ENCODE assay signal across 8 cellular contexts in the genomic region with DNA sequence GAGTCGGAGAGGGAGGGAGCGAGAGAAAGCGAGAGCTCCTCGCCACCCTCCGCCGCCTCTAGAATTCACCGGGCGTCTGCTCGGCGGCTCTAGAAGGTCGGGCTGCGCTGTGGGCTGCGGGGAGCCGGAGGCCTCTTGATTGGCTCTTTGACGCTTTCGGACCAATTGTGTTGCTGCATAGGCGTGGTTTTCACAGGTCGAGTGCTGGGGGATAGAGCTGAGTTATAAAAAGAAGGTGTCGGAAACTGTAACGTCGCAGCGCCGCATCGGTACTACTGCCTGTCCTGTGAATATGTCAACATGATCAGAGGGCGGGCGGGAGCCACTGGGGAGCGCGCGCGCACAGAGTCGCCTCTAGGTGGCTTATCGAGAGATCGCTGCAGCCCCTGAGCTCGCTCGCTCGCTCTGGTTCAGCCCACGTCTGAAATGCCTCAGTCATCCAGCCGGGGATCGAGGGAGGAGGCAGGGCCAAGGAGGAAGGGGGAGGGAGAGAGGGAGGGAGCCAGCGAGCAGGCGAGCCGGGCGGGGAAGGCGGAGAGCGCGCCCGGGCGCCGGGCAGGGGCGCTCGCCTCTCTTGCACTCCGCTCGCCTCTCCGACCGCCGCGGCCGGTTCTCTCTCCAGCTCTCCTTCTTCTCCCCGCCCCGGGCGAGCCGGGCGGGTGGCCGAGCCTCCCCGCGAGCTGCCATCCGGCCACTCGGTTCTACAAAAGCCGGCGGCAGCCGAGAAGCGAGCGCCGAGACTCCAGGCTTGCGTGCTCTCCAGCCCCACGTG. TPM values are rescaled to one million over a fixed set of nuclear protein-coding genes. Genes with fewer than 3 reads are reported as not detected.
DNase-seq lines count a peak whose midpoint lies in the region; ATAC-seq and TF ChIP-seq lines count a peak whose summit lies in the region.

Gene TBX3, minus strand, starts transcription at position 78 of the 772 bp plus-strand sequence. CDS start 975 bp downstream, outside the sequence.

- peaks cover 6% of the 10 kb centered on the region for H3K27me3 ChIP-seq in muscle layer of duodenum (ENCODE audit: low read depth, low read length)

- CTCF ChIA-PET in HEK293 (lab: Yijun Ruan, JAX): interaction anchor here (0.5 to 1.3 kb wide), 18 partner anchors 16 to 1510 kb away, joined by 3 to 4 read pairs (median 3); no protein-coding TSS in a partner anchor

- DNase-seq in AG09309 (ENCODE audit: low read depth) (peak; percentile 99), NCI-H774 (lab: John Stamatoyannopoulos, UW) (peak; percentile 98), fibroblast of mammary gland (ENCODE audit: low read depth) (peak; percentile 99), T-helper 9 cell (no peak)

- POLR2A ChIA-PET in HEK293 (lab: Yijun Ruan, JAX): interaction anchor here (0.6 to 2.2 kb wide), 52 partner anchors 8 to 1463 kb away, joined by 3 to 17 read pairs (median 4); partner anchors contain the start of genes RBM19 and TPCN1

- H3K4me1 ChIP-seq in HEK293 (ENCODE audit: control insufficient read depth, insufficient read depth, low read length) (peaks cover 4% of the 10 kb centered on the region), muscle layer of duodenum (ENCODE audit: control insufficient read depth in 1 of 2, insufficient read depth in 2 of 2, low read length in 2 of 2) (peaks cover 0 to 15% of the 10 kb centered on the region in 2 donors)

- peaks cover 81% of the 10 kb centered on the region for H3K27me3 Mint-ChIP-seq in activated T-helper 17 cell treated with anti-CD3 and anti-CD28 coated beads, Interleukin-2, amount 50 U/mL, for 72 hours
- peaks cover 94% of the 10 kb centered on the region for H3K27me3 Mint-ChIP-seq in stimulated activated naive CD8-positive, alpha-beta T cell treated with anti-CD3 and anti-CD28 coated beads, Interleukin-15, Interleukin-2, amounts not matched to agents 100 ng/mL and 50 ng/mL, for 24 hours

- peak within 1 kb of the TSS; percentile 77 for H3K4me3 Mint-ChIP-seq in activated T-helper 17 cell treated with anti-CD3 and anti-CD28 coated beads, Interleukin-2, amount 50 U/mL, for 72 hours
- peak within 1 kb of the TSS; percentile 76 for H3K4me3 Mint-ChIP-seq in stimulated activated naive CD8-positive, alpha-beta T cell treated with anti-CD3 and anti-CD28 coated beads, Interleukin-15, Interleukin-2, amounts not matched to agents 100 ng/mL and 50 ng/mL, for 24 hours

- TF ChIP-seq CTCF in AG09309 (IDR thresholded peaks at IDR 0.05; ENCODE audit: control insufficient read depth, insufficient read depth, low read depth, low read length, missing control alignments): peak; percentile 66
- TF ChIP-seq CTCF in HEK293 (tag by site-specific recombination; IDR thresholded peaks at IDR 0.05): peak; percentile 97
- TF ChIP-seq CTCF in fibroblast of mammary gland (conservative IDR thresholded peaks at IDR 0.05; ENCODE audit: control insufficient read depth, insufficient read depth, low read depth, low read length): peak; percentile 38

- peaks cover 4% of the 10 kb centered on the region for H3K9me3 Mint-ChIP-seq in activated T-helper 17 cell treated with anti-CD3 and anti-CD28 coated beads, Interleukin-2, amount 50 U/mL, for 72 hours
- peaks cover 3% of the 10 kb centered on the region for H3K9me3 Mint-ChIP-seq in stimulated activated naive CD8-positive, alpha-beta T cell treated with anti-CD3 and anti-CD28 coated beads, Interleukin-15, Interleukin-2, amounts not matched to agents 100 ng/mL and 50 ng/mL, for 24 hours

- peaks cover 22% of the 10 kb centered on the region for H3K36me3 Mint-ChIP-seq in activated T-helper 17 cell treated with anti-CD3 and anti-CD28 coated beads, Interleukin-2, amount 50 U/mL, for 72 hours (ENCODE audit: low read depth)
- H3K36me3 Mint-ChIP-seq in stimulated activated naive CD8-positive, alpha-beta T cell treated with anti-CD3 and anti-CD28 coated beads, Interleukin-15, Interleukin-2, amounts not matched to agents 100 ng/mL and 50 ng/mL, for 24 hours (ENCODE audit: low read depth): peaks cover 4% of the 10 kb centered on the region

- H3K27ac ChIP-seq in HEK293 (ENCODE audit: extremely low read depth, low read depth, low read length) (peak within 1 kb of the TSS; percentile 91), muscle layer of duodenum (ENCODE audit: low read length) (peak within 1 kb of the TSS; percentile 96)

- H3K4me3 ChIP-seq in AG09309 (ENCODE audit: control insufficient read depth, low read depth, low read length): peak within 1 kb of the TSS; percentile 78
- H3K4me3 ChIP-seq in HEK293 (ENCODE audit: low read depth, low read length): peak within 1 kb of the TSS; percentile 88
- H3K4me3 ChIP-seq in fibroblast of mammary gland (ENCODE audit: control insufficient read depth, low read depth, low read length): peak within 1 kb of the TSS; percentile 99
- peak within 1 kb of the TSS; percentile 85 to 86 for H3K4me3 ChIP-seq in muscle layer of duodenum (ENCODE audit: low read depth in 1 of 2, low read length in 2 of 2)

- ATAC-seq in activated T-helper 17 cell treated with anti-CD3 and anti-CD28 coated beads, Interleukin-2, amount 50 U/mL, for 72 hours (replicated peaks): peak; percentile 47

- H3K9me3 ChIP-seq in HEK293 (ENCODE audit: control insufficient read depth, insufficient read depth, low read depth, low read length): no peaks in the 10 kb centered on the region; the same call in 1 of the 2 replicates
- no peaks in the 10 kb centered on the region for H3K9me3 ChIP-seq in muscle layer of duodenum (ENCODE audit: control insufficient read depth in 1 of 2, low read length in 2 of 2)

- H3K4me1 Mint-ChIP-seq in activated T-helper 17 cell treated with anti-CD3 and anti-CD28 coated beads, Interleukin-2, amount 50 U/mL, for 72 hours: peaks cover 14% of the 10 kb centered on the region
- H3K4me1 Mint-ChIP-seq in stimulated activated naive CD8-positive, alpha-beta T cell treated with anti-CD3 and anti-CD28 coated beads, Interleukin-15, Interleukin-2, amounts not matched to agents 100 ng/mL and 50 ng/mL, for 24 hours (ENCODE audit: low read depth): peaks cover 25% of the 10 kb centered on the region

- H3K27ac Mint-ChIP-seq in activated T-helper 17 cell treated with anti-CD3 and anti-CD28 coated beads, Interleukin-2, amount 50 U/mL, for 72 hours: no peak within 1 kb of the TSS
- no peak within 1 kb of the TSS for H3K27ac Mint-ChIP-seq in stimulated activated naive CD8-positive, alpha-beta T cell treated with anti-CD3 and anti-CD28 coated beads, Interleukin-15, Interleukin-2, amounts not matched to agents 100 ng/mL and 50 ng/mL, for 24 hours

- H3K36me3 ChIP-seq in HEK293 (ENCODE audit: control insufficient read depth in 2 of 2, insufficient read depth in 1 of 2, low read length in 2 of 2) (peaks cover 0 to 21% of the 10 kb centered on the region in 2 experiments; a peak in 1 of 3 replicates), muscle layer of duodenum (ENCODE audit: control insufficient read depth in 1 of 2, insufficient read depth in 2 of 2, low read length in 2 of 2) (no peaks in the 10 kb centered on the region)

TF ChIP-seq in HEK293, 187 proteins besides CTCF, POLR2A, EP300 and RAD21 (continues in another document):
- TF ChIP-seq OSR2 (tag by site-specific recombination; IDR thresholded peaks at IDR 0.05) (peak; percentile 77), SETDB1 (IDR thresholded peaks at IDR 0.05; ENCODE audit: insufficient read length, low read length) (no peak), EGR2 (tag by site-specific recombination; IDR thresholded peaks at IDR 0.05; ENCODE audit: low read depth) (peak; percentile 64), BCL11B (tag by site-specific recombination; IDR thresholded peaks at IDR 0.05; ENCODE audit: low read depth) (peak; percentile 66; the same call in 1 of the 2 replicates), PRDM4 (tag by site-specific recombination; IDR thresholded peaks at IDR 0.05) (peak; percentile 13; the same call in 1 of the 2 replicates), TCF7L2 (IDR thresholded peaks at IDR 0.05; ENCODE audit: borderline replicate concordance, low read depth, low read length) (peak; percentile 62; the same call in 1 of the 2 replicates)
- TF ChIP-seq, protein P1, sequence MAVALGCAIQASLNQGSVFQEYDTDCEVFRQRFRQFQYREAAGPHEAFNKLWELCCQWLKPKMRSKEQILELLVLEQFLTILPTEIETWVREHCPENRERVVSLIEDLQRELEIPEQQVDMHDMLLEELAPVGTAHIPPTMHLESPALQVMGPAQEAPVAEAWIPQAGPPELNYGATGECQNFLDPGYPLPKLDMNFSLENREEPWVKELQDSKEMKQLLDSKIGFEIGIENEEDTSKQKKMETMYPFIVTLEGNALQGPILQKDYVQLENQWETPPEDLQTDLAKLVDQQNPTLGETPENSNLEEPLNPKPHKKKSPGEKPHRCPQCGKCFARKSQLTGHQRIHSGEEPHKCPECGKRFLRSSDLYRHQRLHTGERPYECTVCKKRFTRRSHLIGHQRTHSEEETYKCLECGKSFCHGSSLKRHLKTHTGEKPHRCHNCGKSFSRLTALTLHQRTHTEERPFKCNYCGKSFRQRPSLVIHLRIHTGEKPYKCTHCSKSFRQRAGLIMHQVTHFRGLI (tag by site-specific recombination; IDR thresholded peaks at IDR 0.05): peak; percentile 74; the same call in 1 of the 2 replicates

RNA-seq across cellular contexts. Expression of gene TBX3, which starts in this region (rescaled TPM):
- total RNA-seq in activated T-helper 17 cell treated with anti-CD3 and anti-CD28 coated beads, Interleukin-2, amount 50 U/mL, for 72 hours: not detected

Comparison
In these comparisons a context has a peak if more than half of its experiments do, and no peak if none do; other contexts are left out.
1. Peak in ATAC-seq in activated T-helper 17 cell treated with anti-CD3 and anti-CD28 coated beads, Interleukin-2, amount 50 U/mL, for 72 hours; RNA of the gene not detected or under 1 TPM.
2. CTCF ChIP-seq: peak in every context shown above with its lines; median percentile 97 in HEK293; 66 in AG09309; 38 in fibroblast of mammary gland.